17 cellular contexts compared by ENCODE assay signal in the genomic region with DNA sequence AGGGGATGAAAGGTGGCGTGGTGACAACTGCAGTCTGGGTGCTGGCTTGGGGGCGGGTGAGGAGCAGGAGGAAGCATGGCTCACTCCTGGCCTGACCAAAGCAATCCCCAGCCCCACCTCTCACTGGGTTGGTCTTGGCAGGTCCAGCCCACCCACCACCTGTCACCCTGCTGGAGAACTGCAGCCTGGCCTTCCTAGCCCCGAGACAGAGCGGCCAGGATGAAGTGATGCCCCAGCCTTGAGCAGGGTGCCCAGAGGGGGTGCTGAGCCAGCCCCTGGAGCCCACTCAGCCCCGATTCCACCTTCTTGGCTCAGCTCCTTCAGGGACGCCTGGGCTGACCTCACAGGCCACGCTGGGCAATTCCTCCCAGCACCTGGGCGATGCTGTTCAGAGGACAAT.
A peak's percentile ranks its signal among the peaks of the same experiment; 100 is the strongest.
DNase-seq lines count a peak whose midpoint lies in the region; ATAC-seq and TF ChIP-seq lines count a peak whose summit lies in the region.
"Had no signal": no experiment of that assay in that cellular context is flagged by ENCODE, and none has a peak within 500 bp of the region (broad histone marks: within the 10 kb centered on the region; RNA-seq: fewer than 3 reads in every experiment).

No MANE protein-coding gene starts in this region.

- ATAC-seq in GM19395 (IDR thresholded peaks at IDR 0.05; ENCODE audit: unreplicated experiment) = peak; percentile 15
- peak; percentile 30 for ATAC-seq in HG03432 (IDR thresholded peaks at IDR 0.05; ENCODE audit: unreplicated experiment)
- no peak for ATAC-seq in HG03095 (IDR thresholded peaks at IDR 0.05; ENCODE audit: unreplicated experiment)

- 95% methylated on average over 8 of the region's 8 CpGs for WGBS in smooth muscle cell (ENCODE audit: low lambda C conversion rate)

- intact Hi-C loops in ascending aorta (cut with DNase I) = loop anchor here (10.0 kb wide), 1 partner anchor 89 kb away; no protein-coding TSS in a partner anchor

- H3K27me3 ChIP-seq in BLaER1 treated with 17β-estradiol and CSF1 and Interleukin-3, amounts not matched to agents 10 nM and 100 nM = no peaks in the 10 kb centered on the region
- H3K27me3 ChIP-seq in smooth muscle cell (ENCODE audit: low read depth) (no peaks in the 10 kb centered on the region), ascending aorta (no peaks in the 10 kb centered on the region)
- H3K27me3 ChIP-seq: hepatocyte, MG63, tibial nerve had no signal

- TF ChIP-seq CTCF in smooth muscle cell (IDR thresholded peaks at IDR 0.05; ENCODE audit: borderline replicate concordance, insufficient read depth, poor library complexity, severe bottlenecking) (no peak), ascending aorta (IDR thresholded peaks at IDR 0.05) (no peak)

- H3K36me3 ChIP-seq in BLaER1 treated with 17β-estradiol and CSF1 and Interleukin-3, amounts not matched to agents 10 nM and 100 nM = peaks cover 0 to 77% (median 21%) of the 10 kb centered on the region in 11 experiments; a peak in 16 of 22 replicates
- H3K36me3 ChIP-seq in smooth muscle cell (ENCODE audit: low read depth) (no peaks in the 10 kb centered on the region), ascending aorta (no peaks in the 10 kb centered on the region)
- H3K36me3 ChIP-seq: MG63 had no signal

- peak overlapping the region in 7 of 11 experiments; percentile 5 to 54 (median 37); a peak in 8 of 22 replicates for H3K27ac ChIP-seq in BLaER1 treated with 17β-estradiol and CSF1 and Interleukin-3, amounts not matched to agents 10 nM and 100 nM
- no peak overlapping the region for H3K27ac ChIP-seq in smooth muscle cell (ENCODE audit: low read depth)
- H3K27ac ChIP-seq in ascending aorta = no peak overlapping the region
- H3K27ac ChIP-seq: hepatocyte had no signal

- no peak for DNase-seq in immature natural killer cell
- DNase-seq in smooth muscle cell (lab: John Stamatoyannopoulos, UW; ENCODE audit: unreplicated experiment) = no peak
- DNase-seq in NCI-H69 (lab: John Stamatoyannopoulos, UW) = no peak
- no peak for DNase-seq in ascending aorta (ENCODE audit: low spot score in 2 of 2)
- DNase-seq: activated CD4-positive, alpha-beta T cell treated with anti-CD3 and anti-CD28 coated beads for 48 hours; DMS153; GOT3; left cardiac atrium; MG63 had no signal

- peaks cover 5% of the 10 kb centered on the region for H3K79me2 ChIP-seq in smooth muscle cell (ENCODE audit: low read depth)

- H3K4me3 Mint-ChIP-seq in immature natural killer cell = peak overlapping the region; percentile 57 to 80 (median 72)
- H3K4me3 Mint-ChIP-seq: dendritic cell treated with granulocyte-macrophage colony-stimulating factor and Interleukin-4, amounts not matched to agents 40 ng/mL and 50 ng/mL, for 4 days had no signal

- peak overlapping the region; percentile 56 to 85 (median 78) for H3K27ac Mint-ChIP-seq in immature natural killer cell
- H3K27ac Mint-ChIP-seq: activated T-helper 2 cell treated with anti-CD3 and anti-CD28 coated beads, Interferon-gamma antibody, Interleukin-2, Interleukin-4, amounts not matched to agents 10 μg/mL and 5 μg/mL and 100 μg/mL, durations not matched to agents 14 hours and 24 hours and 36 hours; dendritic cell treated with granulocyte-macrophage colony-stimulating factor and Interleukin-4, amounts not matched to agents 40 ng/mL and 50 ng/mL, for 4 days had no signal

- no peak overlapping the region; a peak in 1 of 20 replicates for H3K4me3 ChIP-seq in BLaER1 treated with 17β-estradiol and CSF1 and Interleukin-3, amounts not matched to agents 10 nM and 100 nM
- H3K4me3 ChIP-seq in smooth muscle cell = no peak overlapping the region
- H3K4me3 ChIP-seq in ascending aorta = no peak overlapping the region
- H3K4me3 ChIP-seq: hepatocyte, MG63, tibial nerve had no signal

- H3K9me3 ChIP-seq in BLaER1 treated with 17β-estradiol and CSF1 and Interleukin-3, amounts not matched to agents 10 nM and 100 nM (replicated peaks in 1 of 11) = peaks cover 0 to 5% (median 0%) of the 10 kb centered on the region in 11 experiments; a peak in 2 of 22 replicates
- H3K9me3 ChIP-seq in smooth muscle cell (replicated peaks; ENCODE audit: low read depth) (no peaks in the 10 kb centered on the region), ascending aorta (no peaks in the 10 kb centered on the region)
- H3K9me3 ChIP-seq: MG63, tibial nerve had no signal

- peaks cover 61 to 68% of the 10 kb centered on the region in 2 donors for H3K4me1 Mint-ChIP-seq in immature natural killer cell

- H3K9me3 Mint-ChIP-seq in immature natural killer cell = no peaks in the 10 kb centered on the region
- H3K9me3 Mint-ChIP-seq: activated T-helper 2 cell treated with anti-CD3 and anti-CD28 coated beads, Interferon-gamma antibody, Interleukin-2, Interleukin-4, amounts not matched to agents 10 μg/mL and 5 μg/mL and 100 μg/mL, durations not matched to agents 14 hours and 24 hours and 36 hours; dendritic cell treated with granulocyte-macrophage colony-stimulating factor and Interleukin-4, amounts not matched to agents 40 ng/mL and 50 ng/mL, for 4 days had no signal

- peaks cover 2% of the 10 kb centered on the region in 3 donors for H3K27me3 Mint-ChIP-seq in immature natural killer cell (ENCODE audit: low read depth in 3 of 3)
- H3K27me3 Mint-ChIP-seq: dendritic cell treated with granulocyte-macrophage colony-stimulating factor and Interleukin-4, amounts not matched to agents 40 ng/mL and 50 ng/mL, for 4 days had no signal

- no peaks in the 10 kb centered on the region for H3K36me3 Mint-ChIP-seq in immature natural killer cell

- H3K4me2 ChIP-seq in BLaER1 treated with 17β-estradiol and CSF1 and Interleukin-3, amounts not matched to agents 10 nM and 100 nM = peak overlapping the region; percentile 57 to 90 (median 84)
- H3K4me2 ChIP-seq in smooth muscle cell = no peak overlapping the region
- H3K4me2 ChIP-seq: hepatocyte had no signal

- no peaks in the 10 kb centered on the region for H3F3A ChIP-seq in smooth muscle cell (ENCODE audit: low read depth)

- peaks cover 44 to 96% (median 79%) of the 10 kb centered on the region in 10 experiments for H3K4me1 ChIP-seq in BLaER1 treated with 17β-estradiol and CSF1 and Interleukin-3, amounts not matched to agents 10 nM and 100 nM
- peaks cover 14% of the 10 kb centered on the region for H3K4me1 ChIP-seq in smooth muscle cell (ENCODE audit: low read depth)
- no peaks in the 10 kb centered on the region for H3K4me1 ChIP-seq in ascending aorta

- H3K9ac ChIP-seq in BLaER1 treated with 17β-estradiol and CSF1 and Interleukin-3, amounts not matched to agents 10 nM and 100 nM = peak overlapping the region in 9 of 11 experiments; percentile 3 to 56 (median 40); a peak in 11 of 22 replicates
- H3K9ac ChIP-seq in smooth muscle cell (ENCODE audit: low read depth) = no peak overlapping the region

- peaks cover 73 to 100% (median 98%) of the 10 kb centered on the region in 11 experiments for H4K20me1 ChIP-seq in BLaER1 treated with 17β-estradiol and CSF1 and Interleukin-3, amounts not matched to agents 10 nM and 100 nM
- H4K20me1 ChIP-seq in smooth muscle cell (ENCODE audit: low read depth) = peaks cover 95% of the 10 kb centered on the region

- no peak overlapping the region for H2AFZ ChIP-seq in smooth muscle cell (ENCODE audit: low read depth)
- H2AFZ ChIP-seq: hepatocyte had no signal

Comparison
In these comparisons a context has a peak if more than half of its experiments do, and no peak if none do; other contexts are left out.
1. H3K27ac ChIP-seq: peak in BLaER1 treated with 17β-estradiol and CSF1 and Interleukin-3, amounts not matched to agents 10 nM and 100 nM (7 of 11); none in smooth muscle cell (single experiment) and ascending aorta (0 of 2).